In the genomic region with DNA sequence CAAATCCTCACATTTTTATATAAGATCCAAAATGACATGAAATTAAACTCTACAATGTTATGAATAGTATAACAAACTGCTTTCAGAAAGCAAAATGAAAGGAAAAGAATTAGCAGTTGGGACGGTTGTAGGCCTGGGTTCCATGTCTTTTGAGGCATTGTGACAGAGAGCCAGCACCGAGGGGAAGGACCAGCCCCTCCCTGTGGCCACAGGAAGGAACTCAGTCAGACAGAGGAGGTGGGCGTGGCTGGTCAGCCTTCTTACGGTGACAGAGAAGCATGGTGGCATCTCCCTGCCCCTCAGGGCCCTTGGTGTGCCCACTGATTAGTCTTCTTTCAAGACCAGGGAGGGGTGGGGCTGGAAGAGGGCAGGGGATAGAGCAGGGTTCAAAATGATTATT, we compare ENCODE assay signal across 9 cellular contexts. TPM values are rescaled to one million over a fixed set of nuclear protein-coding genes. Genes with fewer than 3 reads are reported as not detected.
DNase-seq lines count a peak whose midpoint lies in the region; ATAC-seq and TF ChIP-seq lines count a peak whose summit lies in the region.
"Had no signal": no experiment of that assay in that cellular context is flagged by ENCODE, and none has a peak within 500 bp of the region (broad histone marks: within the 10 kb centered on the region; RNA-seq: fewer than 3 reads in every experiment).

No MANE protein-coding gene starts in this region.

- intact Hi-C loops in naive thymus-derived CD4-positive, alpha-beta T cell (cut with micrococcal nuclease), result loop anchor here in 1 of 2 donors (5.0 kb wide), 1 partner anchor 402 kb away; no protein-coding TSS in a partner anchor

- no peaks in the 10 kb centered on the region for H3K27me3 ChIP-seq in naive thymus-derived CD4-positive, alpha-beta T cell (ENCODE audit: control insufficient read depth in 2 of 2, insufficient read depth in 2 of 2, low read length in 2 of 2)

- ATAC-seq in GM18498 (IDR thresholded peaks at IDR 0.05; ENCODE audit: unreplicated experiment) (peak; percentile 66), GM18861 (IDR thresholded peaks at IDR 0.05; ENCODE audit: unreplicated experiment) (no peak), HG03469 (IDR thresholded peaks at IDR 0.05; ENCODE audit: unreplicated experiment) (no peak)
- ATAC-seq in naive thymus-derived CD4-positive, alpha-beta T cell, result peak; percentile 72

- peak overlapping the region; percentile 46 for H3K27ac ChIP-seq in naive thymus-derived CD4-positive, alpha-beta T cell (ENCODE audit: low read depth, low read length)

- POLR2A ChIA-PET in naive thymus-derived CD4-positive, alpha-beta T cell (lab: Charles Lee), result no interaction called here

- H3K27ac Mint-ChIP-seq in naive thymus-derived CD4-positive, alpha-beta T cell, result peak overlapping the region in 8 of 9 donors; percentile 72 to 90 (median 84)

- CTCF ChIA-PET in naive thymus-derived CD4-positive, alpha-beta T cell (lab: Charles Lee), result no interaction called here

- H3K27me3 Mint-ChIP-seq in naive thymus-derived CD4-positive, alpha-beta T cell, result no peaks in the 10 kb centered on the region

- no peaks in the 10 kb centered on the region for H3K9me3 ChIP-seq in naive thymus-derived CD4-positive, alpha-beta T cell (ENCODE audit: control insufficient read depth in 2 of 3, low read length in 3 of 3)

- no peaks in the 10 kb centered on the region for H3K9me3 Mint-ChIP-seq in naive thymus-derived CD4-positive, alpha-beta T cell

- H3K4me3 Mint-ChIP-seq in naive thymus-derived CD4-positive, alpha-beta T cell, result peak overlapping the region in 5 of 10 donors; percentile 1 to 41 (median 19)

- no peak overlapping the region for H3K4me3 ChIP-seq in choroid plexus epithelial cell (ENCODE audit: low read depth, low read length)
- H3K4me3 ChIP-seq in naive thymus-derived CD4-positive, alpha-beta T cell (ENCODE audit: low read length), result no peak overlapping the region

- TF ChIP-seq CTCF in choroid plexus epithelial cell (conservative IDR thresholded peaks at IDR 0.05; ENCODE audit: low read depth, low read length), result peak; percentile 69

- peaks cover 0 to 11% (median 0%) of the 10 kb centered on the region in 5 donors for H3K36me3 Mint-ChIP-seq in naive thymus-derived CD4-positive, alpha-beta T cell

- peaks cover 33 to 59% (median 41%) of the 10 kb centered on the region in 7 donors for H3K4me1 Mint-ChIP-seq in naive thymus-derived CD4-positive, alpha-beta T cell

- DNase-seq in AG20443 (ENCODE audit: low spot score) (peak; percentile 71), HUDEP-2 (lab: John Stamatoyannopoulos, UW; ENCODE audit: unreplicated experiment in 76 of 76) (peak in 64 of 76 experiments; percentile 8 to 74 (median 52)), T-helper 1 cell (peak in 4 of 5 donors; percentile 31 to 59 (median 40)), choroid plexus epithelial cell (ENCODE audit: low read depth) (peak; percentile 61)
- peak in 1 of 9 donors; percentile 20 for DNase-seq in naive thymus-derived CD4-positive, alpha-beta T cell

- peaks cover 43 to 55% of the 10 kb centered on the region in 2 donors for H3K4me1 ChIP-seq in naive thymus-derived CD4-positive, alpha-beta T cell (ENCODE audit: control insufficient read depth in 2 of 2, insufficient read depth in 2 of 2, low read length in 2 of 2)

- H3K36me3 ChIP-seq in naive thymus-derived CD4-positive, alpha-beta T cell (ENCODE audit: control insufficient read depth in 2 of 3, insufficient read depth in 3 of 3, low read length in 3 of 3), result peaks cover 0 to 41% (median 12%) of the 10 kb centered on the region in 3 experiments

RNA-seq across cellular contexts. Expression of gene ZNF319, which starts 5.7 kb away (rescaled TPM):
- total RNA-seq in naive thymus-derived CD4-positive, alpha-beta T cell, result 10 to 100 TPM; 11.2 to 20.8 (median 17.3) TPM
- polyA plus RNA-seq in naive thymus-derived CD4-positive, alpha-beta T cell, result 10 to 100 TPM in 1 of 2 donors, 1 to 10 TPM in 1; 4.4 to 11.8 TPM

RNA-seq across cellular contexts. Expression of gene USB1, which starts 6.4 kb away (rescaled TPM):
- 10 to 100 TPM; 28.7 to 50.8 (median 28.9) TPM for total RNA-seq in naive thymus-derived CD4-positive, alpha-beta T cell
- 10 to 100 TPM; 26.8 to 37.6 TPM for polyA plus RNA-seq in naive thymus-derived CD4-positive, alpha-beta T cell

RNA-seq across cellular contexts. Expression of gene CNGB1, which starts 23.9 kb away (rescaled TPM):
- not detected for total RNA-seq in naive thymus-derived CD4-positive, alpha-beta T cell
- polyA plus RNA-seq in naive thymus-derived CD4-positive, alpha-beta T cell, result not detected
- total RNA-seq: glomerular endothelial cell had no signal

RNA-seq across cellular contexts. Expression of gene MMP15, which starts 30.8 kb away (rescaled TPM):
- under 1 TPM; 0.20 to 0.85 (median 0.69) TPM for total RNA-seq in naive thymus-derived CD4-positive, alpha-beta T cell
- under 1 TPM in 1 of 2 donors, not detected in 1; 0.06 TPM for polyA plus RNA-seq in naive thymus-derived CD4-positive, alpha-beta T cell

Comparison
In these comparisons a context has a peak if more than half of its experiments do, and no peak if none do; other contexts are left out.
1. ATAC-seq: peak in GM18498 (single experiment) and naive thymus-derived CD4-positive, alpha-beta T cell (single experiment); none in GM18861 (single experiment) and HG03469 (single experiment).